10 cellular contexts compared by ENCODE assay signal in genomic region chr2:9830685-9831410, GRCh38. TPM values are rescaled to one million over a fixed set of nuclear protein-coding genes. Genes with fewer than 3 reads are reported as not detected.
A peak's percentile ranks its signal among the peaks of the same experiment; 100 is the strongest.
DNase-seq lines count a peak whose midpoint lies in the region; TF ChIP-seq lines count a peak whose summit lies in the region.
"Had no signal": no experiment of that assay in that cellular context is flagged by ENCODE, and none has a peak within 500 bp of the region (broad histone marks: within the 10 kb centered on the region; RNA-seq: fewer than 3 reads in every experiment).

No MANE protein-coding gene starts in this region.

- peaks cover 30% of the 10 kb centered on the region for H3F3A ChIP-seq in PC-9 (ENCODE audit: insufficient read depth, low read depth)

- no peaks in the 10 kb centered on the region for H3K79me2 ChIP-seq in PC-9 (ENCODE audit: low read depth)

- no TSS peak for BruUV-seq in PC-9 (replicated peaks; lab: Mats Ljungman, UMichigan)

- no peaks in the 10 kb centered on the region for H3K9me3 Mint-ChIP-seq in activated CD4-positive, alpha-beta T cell treated with anti-CD3 and anti-CD28 coated beads, Interleukin-2, amount 10 ng/mL, durations not matched to agents 7 days and 5 days
- H3K9me3 Mint-ChIP-seq in T-helper 2 cell treated with Interferon-gamma antibody and Interleukin-4, amounts not matched to agents 5 μg/mL and 100 μg/mL, for 36 hours = no peaks in the 10 kb centered on the region

- no peak overlapping the region for H3K4me3 Mint-ChIP-seq in activated CD4-positive, alpha-beta T cell treated with anti-CD3 and anti-CD28 coated beads, Interleukin-2, amount 10 ng/mL, durations not matched to agents 7 days and 5 days
- no peak overlapping the region for H3K4me3 Mint-ChIP-seq in T-helper 2 cell treated with Interferon-gamma antibody and Interleukin-4, amounts not matched to agents 5 μg/mL and 100 μg/mL, for 36 hours

- in situ Hi-C loops in transverse colon (cut with MboI; ENCODE audit: low pct_ligation_motif_present in 1 of 4, low pct_unique_long_range_greater_than_20kb in 1 of 4, low sequenced_read_pairs in 3 of 4) = loop anchor here in 1 of 4 donors (25.0 kb wide), 1 partner anchor 606 kb away; the partner anchor contains the start of gene ODC1

- 48 to 59% methylated on average over 3 to 5 of the region's 5 CpGs for WGBS in transverse colon (ENCODE audit: low coverage in 1 of 2), 2 donors

- H3K4me2 ChIP-seq in PC-9 = peak overlapping the region; percentile 81

- intact Hi-C loops in PC-9 (cut with micrococcal nuclease; ENCODE audit: unreplicated experiment) = loop anchor here (1.0 to 5.0 kb wide), 5 partner anchors 12 to 110 kb away; partner anchors contain the start of gene TAF1B
- intact Hi-C loops in transverse colon (cut with DNase I; ENCODE audit: low total_unique reads) = no loop called here

- CTCF ChIA-PET in activated CD4-positive, alpha-beta T cell treated with anti-CD3 and anti-CD28 coated beads, Interleukin-2, amount 10 ng/mL, durations not matched to agents 7 days and 5 days (lab: Charles Lee) = interaction anchor here (0.8 to 2.1 kb wide), 3 partner anchors 12 to 242 kb away, joined by 3 to 15 read pairs (median 5); partner anchors contain the start of gene TAF1B
- CTCF ChIA-PET in PC-9 (lab: Charles Lee) = no interaction called here

- H3K27ac Mint-ChIP-seq in activated CD4-positive, alpha-beta T cell treated with anti-CD3 and anti-CD28 coated beads, Interleukin-2, amount 10 ng/mL, durations not matched to agents 7 days and 5 days = no peak overlapping the region
- no peak overlapping the region for H3K27ac Mint-ChIP-seq in T-helper 2 cell treated with Interferon-gamma antibody and Interleukin-4, amounts not matched to agents 5 μg/mL and 100 μg/mL, for 36 hours

- no peak for TF ChIP-seq EP300 in transverse colon (IDR thresholded peaks at IDR 0.05; ENCODE audit: low read depth)

- H3K4me1 Mint-ChIP-seq in activated CD4-positive, alpha-beta T cell treated with anti-CD3 and anti-CD28 coated beads, Interleukin-2, amount 10 ng/mL, durations not matched to agents 7 days and 5 days = peaks cover 17% of the 10 kb centered on the region
- peaks cover 30% of the 10 kb centered on the region for H3K4me1 Mint-ChIP-seq in T-helper 2 cell treated with Interferon-gamma antibody and Interleukin-4, amounts not matched to agents 5 μg/mL and 100 μg/mL, for 36 hours (ENCODE audit: low read depth)

- H3K9me2 ChIP-seq in PC-9 (ENCODE audit: insufficient read depth) = no peaks in the 10 kb centered on the region

- H3K4me3 ChIP-seq in PC-9 (peak overlapping the region; percentile 41; the same call in 1 of the 2 replicates), transverse colon (peak overlapping the region in 1 of 4 donors; percentile 8)

- H3K27me3 ChIP-seq in PC-9 (ENCODE audit: insufficient read depth, low read depth) = no peaks in the 10 kb centered on the region
- H3K27me3 ChIP-seq in transverse colon = no peaks in the 10 kb centered on the region

- H3K36me3 Mint-ChIP-seq in activated CD4-positive, alpha-beta T cell treated with anti-CD3 and anti-CD28 coated beads, Interleukin-2, amount 10 ng/mL, durations not matched to agents 7 days and 5 days (ENCODE audit: low read depth) = no peaks in the 10 kb centered on the region
- no peaks in the 10 kb centered on the region for H3K36me3 Mint-ChIP-seq in T-helper 2 cell treated with Interferon-gamma antibody and Interleukin-4, amounts not matched to agents 5 μg/mL and 100 μg/mL, for 36 hours (ENCODE audit: low read depth)

- H3K27ac ChIP-seq in PC-9 (peak overlapping the region; percentile 84), transverse colon (peak overlapping the region; percentile 74 to 83 (median 82))

- H3K36me3 ChIP-seq in PC-9 (ENCODE audit: low read depth) = no peaks in the 10 kb centered on the region
- H3K36me3 ChIP-seq in transverse colon = no peaks in the 10 kb centered on the region

- 0 out of 2 replicates have a peak overlapping the region, but pooled peaks have one; percentile 2 for H2AFZ ChIP-seq in PC-9

- H3K9me3 ChIP-seq in PC-9 (ENCODE audit: insufficient read depth, low read depth) (no peaks in the 10 kb centered on the region), transverse colon (no peaks in the 10 kb centered on the region)

- TF ChIP-seq CTCF in PC-9 (conservative IDR thresholded peaks at IDR 0.05) (no peak), transverse colon (IDR thresholded peaks at IDR 0.05) (no peak)

- no peak for TF ChIP-seq POLR2A in transverse colon (IDR thresholded peaks at IDR 0.05)

- no peaks in the 10 kb centered on the region for H4K20me1 ChIP-seq in PC-9 (ENCODE audit: insufficient read depth)

- H3K27me3 Mint-ChIP-seq in activated CD4-positive, alpha-beta T cell treated with anti-CD3 and anti-CD28 coated beads, Interleukin-2, amount 10 ng/mL, durations not matched to agents 7 days and 5 days = peaks cover 48% of the 10 kb centered on the region
- peaks cover 21% of the 10 kb centered on the region for H3K27me3 Mint-ChIP-seq in T-helper 2 cell treated with Interferon-gamma antibody and Interleukin-4, amounts not matched to agents 5 μg/mL and 100 μg/mL, for 36 hours (ENCODE audit: low read depth)

- H3K4me1 ChIP-seq in PC-9 (replicated peaks; ENCODE audit: insufficient read depth) (peaks cover 49% of the 10 kb centered on the region), transverse colon (peaks cover 0 to 12% (median 0%) of the 10 kb centered on the region in 4 donors)

- peak; percentile 26 for DNase-seq in activated CD4-positive, alpha-beta T cell treated with anti-CD3 and anti-CD28 coated beads, Interleukin-2, amount 10 ng/mL, durations not matched to agents 7 days and 5 days
- no peak for DNase-seq in activated CD4-positive, alpha-beta T cell treated with anti-CD3 and anti-CD28 coated beads, Interleukin-2, amount 50 U/mL, for 1 hour
- DNase-seq in PC-9 (peak; percentile 31 to 53), kidney tubule cell (ENCODE audit: low spot score) (peak; percentile 18), transverse colon (peak; percentile 46), ecto neural progenitor cell (ENCODE audit: low spot score) (no peak), UCSD-AML1 (lab: John Stamatoyannopoulos, UW; ENCODE audit: unreplicated experiment) (no peak)
- no peak for DNase-seq in T-helper 2 cell treated with Interferon-gamma antibody and Interleukin-4, amounts not matched to agents 5 μg/mL and 100 μg/mL, for 36 hours (ENCODE audit: low spot score)
- DNase-seq: aorta, NCI-H1436 treated with DMSO at 0.1 percent for 48 hours had no signal

- POLR2A ChIA-PET in activated CD4-positive, alpha-beta T cell treated with anti-CD3 and anti-CD28 coated beads, Interleukin-2, amount 10 ng/mL, durations not matched to agents 7 days and 5 days (lab: Charles Lee) = interaction anchor here (1.0 kb wide), 1 partner anchor 12 kb away, joined by 3 read pairs; the partner anchor contains the start of gene TAF1B
- POLR2A ChIA-PET in PC-9 (lab: Charles Lee; ENCODE audit: unreplicated experiment) = interaction anchor here (0.5 to 0.6 kb wide), 2 partner anchors 13 to 555 kb away, joined by 3 to 4 read pairs; no protein-coding TSS in a partner anchor

RNA-seq across cellular contexts. Expression of gene TAF1B, which starts 12.4 kb away (rescaled TPM):
- total RNA-seq in activated CD4-positive, alpha-beta T cell treated with anti-CD3 and anti-CD28 coated beads, Interleukin-2, amount 10 ng/mL, durations not matched to agents 7 days and 5 days = 10 to 100 TPM; 30.6 to 36.2 TPM
- total RNA-seq in PC-9 (2021) (23.8 and 24.8 TPM in 2 replicates), transverse colon (10 to 100 TPM in 1 of 4 donors, 1 to 10 TPM in 1, under 1 TPM in 1, not detected in 1; 0.80 to 18.9 (median 4.4) TPM)

Comparison
In these comparisons a context has a peak if more than half of its experiments do, and no peak if none do; other contexts are left out.
1. DNase-seq: peak in activated CD4-positive, alpha-beta T cell treated with anti-CD3 and anti-CD28 coated beads, Interleukin-2, amount 10 ng/mL, durations not matched to agents 7 days and 5 days (single experiment), PC-9 (2 of 2), kidney tubule cell (single experiment) and transverse colon (single experiment); none in activated CD4-positive, alpha-beta T cell treated with anti-CD3 and anti-CD28 coated beads, Interleukin-2, amount 50 U/mL, for 1 hour (single experiment), ecto neural progenitor cell (single experiment), UCSD-AML1 (single experiment) and T-helper 2 cell treated with Interferon-gamma antibody and Interleukin-4, amounts not matched to agents 5 μg/mL and 100 μg/mL, for 36 hours (single experiment).